ENCODE assay signal across 23 cellular contexts in genomic region chr3:177703788-177704187, GRCh38.
DNase-seq lines count a peak whose midpoint lies in the region; ATAC-seq, FAIRE-seq and TF ChIP-seq lines count a peak whose summit lies in the region.
"Had no signal": no experiment of that assay in that cellular context is flagged by ENCODE, and none has a peak within 500 bp of the region (broad histone marks: within the 10 kb centered on the region; RNA-seq: fewer than 3 reads in every experiment).

No MANE protein-coding gene starts in this region.

- H2BK20ac ChIP-seq in IMR-90 (ENCODE audit: low read depth, low read length): no peak overlapping the region

- dilution Hi-C loops in IMR-90 (cut with HindIII; ENCODE audit: low sequenced_read_pairs, unreplicated experiment): no loop called here
- dilution Hi-C loops in endothelial cell of umbilical vein (cut with MboI; ENCODE audit: extremely low pct_ligation_motif_present, low sequenced_read_pairs): no loop called here

- no peak overlapping the region for H2BK15ac ChIP-seq in IMR-90 (ENCODE audit: low read depth, low read length)
- no peak overlapping the region for H2BK15ac ChIP-seq in neuronal stem cell (ENCODE audit: low read length)

- intact Hi-C loops in IMR-90 (cut with micrococcal nuclease) (no loop called here), endothelial cell of umbilical vein (cut with micrococcal nuclease) (loop anchor here (1.0 kb wide), 1 partner anchor 38 kb away; no protein-coding TSS in a partner anchor)
- intact Hi-C loops in CD4-positive, alpha-beta T cell (cut with DNase I, micrococcal nuclease): no loop called here

- H4K5ac ChIP-seq in IMR-90 (ENCODE audit: low read depth, low read length): no peak overlapping the region

- WGBS in IMR-90 (ENCODE audit: extremely low coverage in 2 of 2, insufficient read length in 1 of 2), 2 experiments: 92% methylated on average over 2 of the region's 3 CpGs; no CpG with 5 or more reads in 1 of the 2 experiments
- WGBS in neuronal stem cell (ENCODE audit: extremely low coverage in 2 of 2, insufficient read length in 2 of 2, insufficient replicate concordance in 1 of 2), 2 donors: no CpG with 5 or more reads among the region's 3 CpGs

- no peak overlapping the region for H4K91ac ChIP-seq in IMR-90 (ENCODE audit: insufficient read depth, low read depth, low read length)
- H4K91ac ChIP-seq in neuronal stem cell (ENCODE audit: low read depth, low read length, poor library complexity): no peak overlapping the region

- H2AK5ac ChIP-seq in IMR-90 (ENCODE audit: low read depth, low read length) (no peak overlapping the region), neuronal stem cell (ENCODE audit: low read depth, low read length) (no peak overlapping the region)

- ATAC-seq in activated CD4-positive, CD25-positive, alpha-beta regulatory T cell treated with anti-CD3 and anti-CD28 coated beads, Interleukin-2, amount 50 U/mL, for 24 hours: peak; percentile 51 to 76
- ATAC-seq in IMR-90 (ENCODE audit: low read depth): no peak
- ATAC-seq in SK-N-SH treated with all-trans-retinoic acid at 6 μM for 48 hours: no peak
- ATAC-seq in CD4-positive, alpha-beta T cell (ENCODE audit: poor library complexity): no peak
- ATAC-seq: right lobe of liver had no signal

- no peak for DNase-seq in activated CD4-positive, CD25-positive, alpha-beta regulatory T cell (lab: John Stamatoyannopoulos, UW)
- DNase-seq in IMR-90: peak; percentile 53
- DNase-seq in endothelial cell of umbilical vein (ENCODE audit: low read depth, low spot score): peak; percentile 15
- DNase-seq in osteoblast (ENCODE audit: insufficient read length, low spot score, missing footprints): peak; percentile 57
- no peak for DNase-seq in neuronal stem cell (ENCODE audit: low spot score)
- DNase-seq in CD4-positive, alpha-beta T cell: no peak
- DNase-seq: activated B cell treated with CpG ODN at 0.5 μM for 24 hours, caudate nucleus, esophagus squamous epithelium, H9, NCI-H226, ovary, PC-9, right lobe of liver, transverse colon had no signal

- H3K36me3 Mint-ChIP-seq in CD4-positive, alpha-beta T cell (ENCODE audit: low read depth): no peaks in the 10 kb centered on the region
- H3K36me3 Mint-ChIP-seq: IgD-negative memory B cell had no signal

- peak; percentile 77 for FAIRE-seq in endothelial cell of umbilical vein (lab: Jason Lieb, UNC)
- FAIRE-seq: GM12892 had no signal

- H2AK9ac ChIP-seq in IMR-90 (replicated peaks; ENCODE audit: low read depth, low read length, poor library complexity): no peak overlapping the region

- POLR2A ChIA-PET in IMR-90 (lab: Charles Lee; ENCODE audit: unreplicated experiment) (no interaction called here), endothelial cell of umbilical vein (lab: Charles Lee) (no interaction called here)
- POLR2A ChIA-PET in CD4-positive, alpha-beta T cell (lab: Charles Lee): no interaction called here

- no peaks in the 10 kb centered on the region for H3K79me1 ChIP-seq in IMR-90 (ENCODE audit: low read depth in 1 of 2, low read length in 2 of 2)
- no peaks in the 10 kb centered on the region for H3K79me1 ChIP-seq in neuronal stem cell (ENCODE audit: low read depth, low read length)

- H3K4me2 ChIP-seq in IMR-90 (ENCODE audit: low read depth, low read length) (no peak overlapping the region), endothelial cell of umbilical vein (ENCODE audit: insufficient read depth, low read length) (no peak overlapping the region), osteoblast (ENCODE audit: insufficient read depth, low read length) (no peak overlapping the region), neuronal stem cell (ENCODE audit: insufficient read depth, low read length, poor library complexity, severe bottlenecking) (no peak overlapping the region)
- H3K4me2 ChIP-seq: BLaER1, PC-9 had no signal

- no peaks in the 10 kb centered on the region for H3K79me2 ChIP-seq in endothelial cell of umbilical vein (ENCODE audit: control insufficient read depth, insufficient read depth, low read length)
- no peaks in the 10 kb centered on the region for H3K79me2 ChIP-seq in osteoblast (ENCODE audit: insufficient read depth, low read length)

- no peak overlapping the region for H2BK120ac ChIP-seq in IMR-90 (ENCODE audit: low read depth, low read length)
- no peak overlapping the region for H2BK120ac ChIP-seq in neuronal stem cell (ENCODE audit: low read depth, low read length)

- no peak overlapping the region for H3K9ac ChIP-seq in IMR-90 (ENCODE audit: low read depth, low read length)
- H3K9ac ChIP-seq in endothelial cell of umbilical vein (replicated peaks; ENCODE audit: extremely low read depth, insufficient read depth, low read length): no peak overlapping the region
- H3K9ac ChIP-seq in neuronal stem cell (ENCODE audit: low read depth, low read length, poor library complexity): no peak overlapping the region
- H3K9ac ChIP-seq: BLaER1 had no signal

- CTCF ChIA-PET in IMR-90 (lab: Yijun Ruan, JAX) (no interaction called here), endothelial cell of umbilical vein (lab: Charles Lee) (no interaction called here)
- CTCF ChIA-PET in CD4-positive, alpha-beta T cell (lab: Charles Lee): interaction anchor here (0.6 kb wide), 1 partner anchor 303 kb away, joined by 4 read pairs; no protein-coding TSS in a partner anchor

- no peak overlapping the region for H4K8ac ChIP-seq in IMR-90 (ENCODE audit: low read depth in 2 of 2, low read length in 2 of 2)
- no peak overlapping the region for H4K8ac ChIP-seq in neuronal stem cell (ENCODE audit: low read depth, low read length)

- no peak overlapping the region for H3K23ac ChIP-seq in IMR-90 (ENCODE audit: low read depth, low read length)
- no peak overlapping the region for H3K23ac ChIP-seq in neuronal stem cell (ENCODE audit: low read depth, low read length, poor library complexity)

- no peak for TF ChIP-seq RAD21 in IMR-90 (IDR thresholded peaks at IDR 0.05; ENCODE audit: low read length)

- H3K9me3 Mint-ChIP-seq in CD4-positive, alpha-beta T cell: no peaks in the 10 kb centered on the region
- H3K9me3 Mint-ChIP-seq: activated B cell treated with CpG ODN at 0.5 μM for 24 hours; activated T-helper 2 cell treated with anti-CD3 and anti-CD28 coated beads, Interferon-gamma antibody, Interleukin-2, Interleukin-4, amounts not matched to agents 10 μg/mL and 5 μg/mL and 100 μg/mL, durations not matched to agents 14 hours and 24 hours and 36 hours; H9; IgD-negative memory B cell; stimulated activated naive CD8-positive, alpha-beta T cell treated with anti-CD3 and anti-CD28 coated beads, Interleukin-15, Interleukin-2, amounts not matched to agents 100 ng/mL and 50 ng/mL, for 24 hours had no signal

- H3K4me1 ChIP-seq in IMR-90 (ENCODE audit: control insufficient read depth, insufficient read depth, low read length) (no peaks in the 10 kb centered on the region), endothelial cell of umbilical vein (ENCODE audit: control insufficient read depth, extremely low read depth, insufficient read depth, low read length) (peaks cover 4% of the 10 kb centered on the region), osteoblast (ENCODE audit: insufficient read depth, low read length) (peaks cover 3% of the 10 kb centered on the region), neuronal stem cell (ENCODE audit: control insufficient read depth in 2 of 2, insufficient read depth in 1 of 2, low read depth in 1 of 2, low read length in 2 of 2) (no peaks in the 10 kb centered on the region)
- H3K4me1 ChIP-seq: right lobe of liver had no signal

- H3K4me3 ChIP-seq in IMR-90 (ENCODE audit: insufficient read depth, low read depth, low read length): no peak overlapping the region
- no peak overlapping the region for H3K4me3 ChIP-seq in endothelial cell of umbilical vein (replicated peaks in 1 of 3; ENCODE audit: insufficient read depth in 1 of 3, low read depth in 1 of 3, low read length in 3 of 3)
- no peak overlapping the region for H3K4me3 ChIP-seq in osteoblast (ENCODE audit: insufficient read depth, low read length)
- no peak overlapping the region for H3K4me3 ChIP-seq in neuronal stem cell (ENCODE audit: low read length in 2 of 2)
- H3K4me3 ChIP-seq: BLaER1, esophagus squamous epithelium, ovary, PC-9, right lobe of liver, transverse colon had no signal

- no peaks in the 10 kb centered on the region for H3K9me1 ChIP-seq in IMR-90 (ENCODE audit: insufficient read depth, low read length)
- no peaks in the 10 kb centered on the region for H3K9me1 ChIP-seq in endothelial cell of umbilical vein (replicated peaks; ENCODE audit: control insufficient read depth, extremely low read depth, insufficient read depth, low read length)

- no peak overlapping the region for H3K14ac ChIP-seq in IMR-90 (replicated peaks; ENCODE audit: low read depth, low read length)
- H3K14ac ChIP-seq in neuronal stem cell (ENCODE audit: low read length): no peak overlapping the region

- in situ Hi-C loops in IMR-90 (cut with MboI; ENCODE audit: low sequenced_read_pairs): no loop called here

- H3K4me3 Mint-ChIP-seq in CD4-positive, alpha-beta T cell: no peak overlapping the region
- H3K4me3 Mint-ChIP-seq: activated B cell treated with CpG ODN at 0.5 μM for 24 hours; H9; IgD-negative memory B cell; stimulated activated naive CD8-positive, alpha-beta T cell treated with anti-CD3 and anti-CD28 coated beads, Interleukin-15, Interleukin-2, amounts not matched to agents 100 ng/mL and 50 ng/mL, for 24 hours had no signal

- H3K27ac Mint-ChIP-seq in CD4-positive, alpha-beta T cell: no peak overlapping the region
- H3K27ac Mint-ChIP-seq: activated B cell treated with CpG ODN at 0.5 μM for 24 hours; activated T-helper 2 cell treated with anti-CD3 and anti-CD28 coated beads, Interferon-gamma antibody, Interleukin-2, Interleukin-4, amounts not matched to agents 10 μg/mL and 5 μg/mL and 100 μg/mL, durations not matched to agents 14 hours and 24 hours and 36 hours; H9; stimulated activated naive CD8-positive, alpha-beta T cell treated with anti-CD3 and anti-CD28 coated beads, Interleukin-15, Interleukin-2, amounts not matched to agents 100 ng/mL and 50 ng/mL, for 24 hours had no signal

- H3K18ac ChIP-seq in IMR-90 (ENCODE audit: low read depth, low read length) (no peak overlapping the region), neuronal stem cell (ENCODE audit: low read length) (no peak overlapping the region)

- H3K27me3 ChIP-seq in IMR-90 (ENCODE audit: control insufficient read depth, insufficient read depth, low read length) (no peaks in the 10 kb centered on the region), endothelial cell of umbilical vein (ENCODE audit: control insufficient read depth in 2 of 2, insufficient read depth in 2 of 2, low read length in 2 of 2) (no peaks in the 10 kb centered on the region), osteoblast (ENCODE audit: insufficient read depth, low read length) (no peaks in the 10 kb centered on the region), neuronal stem cell (ENCODE audit: control insufficient read depth in 3 of 3, insufficient read depth in 3 of 3, low read depth in 1 of 3, low read length in 3 of 3) (no peaks in the 10 kb centered on the region)
- no peaks in the 10 kb centered on the region for H3K27me3 ChIP-seq in CD4-positive, alpha-beta T cell (ENCODE audit: control insufficient read depth, insufficient read depth, low read length)
- H3K27me3 ChIP-seq: BLaER1, esophagus squamous epithelium, ovary, right lobe of liver, transverse colon had no signal

- no peak overlapping the region for H2AFZ ChIP-seq in IMR-90 (replicated peaks; ENCODE audit: low read length, poor library complexity)
- H2AFZ ChIP-seq in endothelial cell of umbilical vein (ENCODE audit: low read depth, low read length): no peak overlapping the region
- H2AFZ ChIP-seq in osteoblast (ENCODE audit: low read length): no peak overlapping the region
- H2AFZ ChIP-seq in neuronal stem cell (ENCODE audit: low read length): no peak overlapping the region
- H2AFZ ChIP-seq: PC-9 had no signal

- H3K27me3 Mint-ChIP-seq in CD4-positive, alpha-beta T cell: no peaks in the 10 kb centered on the region
- H3K27me3 Mint-ChIP-seq: activated B cell treated with CpG ODN at 0.5 μM for 24 hours; IgD-negative memory B cell; stimulated activated naive CD8-positive, alpha-beta T cell treated with anti-CD3 and anti-CD28 coated beads, Interleukin-15, Interleukin-2, amounts not matched to agents 100 ng/mL and 50 ng/mL, for 24 hours had no signal

- H3K4me1 Mint-ChIP-seq in CD4-positive, alpha-beta T cell (ENCODE audit: low read depth): no peaks in the 10 kb centered on the region
- H3K4me1 Mint-ChIP-seq: activated B cell treated with CpG ODN at 0.5 μM for 24 hours, IgD-negative memory B cell had no signal

- TF ChIP-seq POLR2A in IMR-90 (IDR thresholded peaks at IDR 0.05; ENCODE audit: low read depth, low read length) (no peak), endothelial cell of umbilical vein (IDR thresholded peaks at IDR 0.05; ENCODE audit: low read depth, low read length) (no peak)

- no peak overlapping the region for H2BK5ac ChIP-seq in IMR-90 (ENCODE audit: low read depth, low read length, poor library complexity, severe bottlenecking)
- H2BK5ac ChIP-seq in neuronal stem cell (ENCODE audit: low read length): no peak overlapping the region

- H3K36me3 ChIP-seq in IMR-90 (ENCODE audit: control insufficient read depth, insufficient read depth, low read length): no peaks in the 10 kb centered on the region
- no peaks in the 10 kb centered on the region for H3K36me3 ChIP-seq in endothelial cell of umbilical vein (ENCODE audit: control insufficient read depth in 2 of 2, extremely low read depth in 1 of 2, insufficient read depth in 2 of 2, low read length in 2 of 2)
- no peaks in the 10 kb centered on the region for H3K36me3 ChIP-seq in osteoblast (ENCODE audit: insufficient read depth, low read length)
- no peaks in the 10 kb centered on the region for H3K36me3 ChIP-seq in neuronal stem cell (replicated peaks in 1 of 2; ENCODE audit: control insufficient read depth in 2 of 2, insufficient read depth in 2 of 2, low read length in 2 of 2)
- H3K36me3 ChIP-seq: esophagus squamous epithelium, ovary, right lobe of liver, transverse colon had no signal

- no peak overlapping the region for H3K27ac ChIP-seq in IMR-90 (ENCODE audit: insufficient read depth, low read length)
- no peak overlapping the region for H3K27ac ChIP-seq in endothelial cell of umbilical vein (ENCODE audit: insufficient read depth, low read depth, low read length)
- no peak overlapping the region for H3K27ac ChIP-seq in osteoblast (ENCODE audit: low read depth, low read length)
- no peak overlapping the region for H3K27ac ChIP-seq in neuronal stem cell (replicated peaks; ENCODE audit: low read length)
- H3K27ac ChIP-seq in CD4-positive, alpha-beta T cell (ENCODE audit: low read depth, low read length): no peak overlapping the region
- H3K27ac ChIP-seq: 22Rv1, BLaER1, esophagus squamous epithelium, ovary, PC-9, right lobe of liver, transverse colon had no signal

- H3K4ac ChIP-seq in IMR-90 (ENCODE audit: low read depth, low read length) (no peak overlapping the region), neuronal stem cell (ENCODE audit: low read length) (no peak overlapping the region)

- TF ChIP-seq CTCF in IMR-90 (conservative IDR thresholded peaks at IDR 0.05; ENCODE audit: low read depth, low read length): no peak
- no peak for TF ChIP-seq CTCF in endothelial cell of umbilical vein (IDR thresholded peaks at IDR 0.05; ENCODE audit: extremely low read depth in 1 of 2, insufficient read depth in 1 of 2, low read depth in 1 of 2, low read length in 2 of 2)
- no peak for TF ChIP-seq CTCF in osteoblast (IDR thresholded peaks at IDR 0.05; ENCODE audit: extremely low read depth, low read depth, low read length)
- TF ChIP-seq CTCF in CD4-positive, alpha-beta T cell (IDR thresholded peaks at IDR 0.05): no peak

- H3K9me3 ChIP-seq in IMR-90 (ENCODE audit: control insufficient read depth, insufficient read depth, low read length) (no peaks in the 10 kb centered on the region), endothelial cell of umbilical vein (replicated peaks; ENCODE audit: control insufficient read depth, insufficient read depth, low read length) (no peaks in the 10 kb centered on the region), osteoblast (ENCODE audit: low read depth, low read length) (no peaks in the 10 kb centered on the region), neuronal stem cell (replicated peaks in 1 of 2; ENCODE audit: control insufficient read depth in 2 of 2, insufficient read depth in 1 of 2, low read depth in 1 of 2, low read length in 2 of 2) (no peaks in the 10 kb centered on the region)
- no peaks in the 10 kb centered on the region for H3K9me3 ChIP-seq in CD4-positive, alpha-beta T cell (ENCODE audit: control insufficient read depth, low read length)
- H3K9me3 ChIP-seq: esophagus squamous epithelium, ovary, right lobe of liver, transverse colon had no signal

- H3K56ac ChIP-seq in IMR-90 (ENCODE audit: extremely low read depth, insufficient read depth, low read length): no peak overlapping the region

- H4K20me1 ChIP-seq in IMR-90 (ENCODE audit: insufficient read depth, low read length) (no peaks in the 10 kb centered on the region), endothelial cell of umbilical vein (replicated peaks; ENCODE audit: control insufficient read depth, extremely low read depth, insufficient read depth, low read length) (no peaks in the 10 kb centered on the region), osteoblast (ENCODE audit: insufficient read depth, low read length) (no peaks in the 10 kb centered on the region)
- H4K20me1 ChIP-seq: BLaER1 had no signal

- H2BK12ac ChIP-seq in neuronal stem cell (ENCODE audit: low read length): no peak overlapping the region

- no TSS peak for BruUV-seq in IMR-90 (replicated peaks; lab: Mats Ljungman, UMichigan)
- no TSS peak for BruUV-seq in endothelial cell of umbilical vein (replicated peaks; lab: Mats Ljungman, UMichigan)

Comparison
In these comparisons a context has a peak if more than half of its experiments do, and no peak if none do; other contexts are left out.
1. ATAC-seq: peak in activated CD4-positive, CD25-positive, alpha-beta regulatory T cell treated with anti-CD3 and anti-CD28 coated beads, Interleukin-2, amount 50 U/mL, for 24 hours (2 of 2); none in IMR-90 (single experiment), SK-N-SH treated with all-trans-retinoic acid at 6 μM for 48 hours (single experiment) and CD4-positive, alpha-beta T cell (single experiment).
2. DNase-seq: peak in IMR-90 (single experiment), endothelial cell of umbilical vein (single experiment) and osteoblast (single experiment); none in activated CD4-positive, CD25-positive, alpha-beta regulatory T cell (0 of 4), neuronal stem cell (single experiment) and CD4-positive, alpha-beta T cell (0 of 10).